8 cellular contexts compared by ENCODE assay signal in genomic region chr12:6752931-6753771, GRCh38. TPM values are rescaled to one million over a fixed set of nuclear protein-coding genes. Genes with fewer than 3 reads are reported as not detected.
DNase-seq lines count a peak whose midpoint lies in the region; ATAC-seq and TF ChIP-seq lines count a peak whose summit lies in the region.

TSS of gene MLF2 (minus strand) at chr12:6753141. CDS start at chr12:6752334, 807 bp downstream.

- H3K36me3 Mint-ChIP-seq in T-helper 17 cell (ENCODE audit: low read depth), result peaks cover 5% of the 10 kb centered on the region

- TF ChIP-seq CTCF in left ventricle myocardium inferior (IDR thresholded peaks at IDR 0.05; ENCODE audit: borderline replicate concordance), result no peak
- TF ChIP-seq CTCF in prostate gland (IDR thresholded peaks at IDR 0.05), result peak in 3 of 4 experiments; percentile 97 to 100 (median 99)

- TF ChIP-seq POLR2A in GM15510 (IDR thresholded peaks at IDR 0.05; ENCODE audit: borderline replicate concordance, extremely low read depth, insufficient read length), result peak; percentile 89
- peak; percentile 99 for TF ChIP-seq POLR2A in prostate gland (IDR thresholded peaks at IDR 0.05)

- H3K4me3 ChIP-seq in left ventricle myocardium inferior (peak within 1 kb of the TSS; percentile 99), prostate gland (peak within 1 kb of the TSS; percentile 79 to 89), urinary bladder (ENCODE audit: low read depth, low read length) (peak within 1 kb of the TSS; percentile 73)

- peak within 1 kb of the TSS; percentile 93 for H3K27ac Mint-ChIP-seq in T-helper 17 cell

- intact Hi-C loops in left ventricle myocardium inferior (cut with micrococcal nuclease), result no loop called here
- intact Hi-C loops in prostate gland (cut with DNase I), result loop anchor here (1.0 to 5.0 kb wide), 3 partner anchors 13 to 74 kb away; partner anchors contain the start of genes P3H3 and PTMS

- H3K9me3 ChIP-seq in T-helper 17 cell (ENCODE audit: control insufficient read depth, low read length, poor library complexity, severe bottlenecking) (no peaks in the 10 kb centered on the region), left ventricle myocardium inferior (replicated peaks) (no peaks in the 10 kb centered on the region), prostate gland (no peaks in the 10 kb centered on the region)

- H3K27ac ChIP-seq in left ventricle myocardium inferior (replicated peaks) (peak within 1 kb of the TSS; percentile 100), prostate gland (peak within 1 kb of the TSS; percentile 96 to 99), urinary bladder (ENCODE audit: low read depth) (peak within 1 kb of the TSS; percentile 98)

- H3K4me1 Mint-ChIP-seq in T-helper 17 cell, result peaks cover 28% of the 10 kb centered on the region

- H3K4me1 ChIP-seq in left ventricle myocardium inferior (peaks cover 32% of the 10 kb centered on the region), prostate gland (replicated peaks) (peaks cover 11% of the 10 kb centered on the region), urinary bladder (ENCODE audit: insufficient read depth) (no peaks in the 10 kb centered on the region)

- under 1% methylated on average over 61 of the region's 61 CpGs for WGBS in prostate gland
- under 1% methylated on average over 61 of the region's 61 CpGs for WGBS in urinary bladder

- H3K4me3 Mint-ChIP-seq in T-helper 17 cell, result peak within 1 kb of the TSS; percentile 96

- peaks cover 5% of the 10 kb centered on the region for H3K27me3 Mint-ChIP-seq in T-helper 17 cell

- H3K27me3 ChIP-seq in left ventricle myocardium inferior (ENCODE audit: low read depth), result no peaks in the 10 kb centered on the region
- no peaks in the 10 kb centered on the region for H3K27me3 ChIP-seq in prostate gland (replicated peaks; ENCODE audit: insufficient read depth)

- DNase-seq in NCI-H1694 treated with DMSO at 0.1 percent for 48 hours (lab: John Stamatoyannopoulos, UW), result peak; percentile 99
- DNase-seq in T-helper 17 cell, result peak; percentile 90 to 95 (median 94)
- DNase-seq in amygdala (lab: John Stamatoyannopoulos, UW), result peak; percentile 68 to 97 (median 92)
- peak; percentile 98 for DNase-seq in left ventricle myocardium inferior
- DNase-seq in prostate gland (ENCODE audit: low spot score), result peak; percentile 99

- H3K36me3 ChIP-seq in left ventricle myocardium inferior, result peaks cover 36% of the 10 kb centered on the region
- H3K36me3 ChIP-seq in prostate gland, result peaks cover 14 to 22% of the 10 kb centered on the region in 2 donors
- H3K36me3 ChIP-seq in urinary bladder (ENCODE audit: insufficient read depth), result peaks cover 3% of the 10 kb centered on the region

- ATAC-seq in HG02885 (IDR thresholded peaks at IDR 0.05; ENCODE audit: poor library complexity, unreplicated experiment), result peak; percentile 88
- peak; percentile 93 for ATAC-seq in T-helper 17 cell

RNA-seq across cellular contexts. Expression of gene MLF2, which starts in this region (rescaled TPM):
- total RNA-seq in T-helper 17 cell (100 to 1,000 TPM; 104 to 108 TPM), left ventricle myocardium inferior (153 TPM), prostate gland (100 to 1,000 TPM; 267 to 282 TPM), urinary bladder (51.0 TPM)
- 240 TPM for polyA plus RNA-seq in urinary bladder

Comparison
In these comparisons a context has a peak if more than half of its experiments do, and no peak if none do; other contexts are left out.
1. Peak in every context shown above with its lines: DNase-seq, ATAC-seq, H3K4me3 ChIP-seq and H3K27ac ChIP-seq.